In genomic region chr21:45347048-45347711, GRCh38 we compare ENCODE assay signal across 1 cellular context.
TF ChIP-seq lines count a peak whose summit lies in the region.

No MANE protein-coding gene starts in this region.

TF ChIP-seq in GM23338, 12 proteins besides CTCF, POLR2A, EP300 and RAD21 (continued from another document):
- TF ChIP-seq REST (IDR thresholded peaks at IDR 0.05; ENCODE audit: unreplicated experiment) (no peak), EZH2phosphoT487 (IDR thresholded peaks at IDR 0.05; ENCODE audit: unreplicated experiment) (no peak), CREB1 (CRISPR knock-in tag; IDR thresholded peaks at IDR 0.05; ENCODE audit: low read depth) (no peak), ZNF114 (CRISPR knock-in tag; IDR thresholded peaks at IDR 0.05) (no peak), ZNF462 (CRISPR knock-in tag; IDR thresholded peaks at IDR 0.05) (no peak), ZNF331 (CRISPR knock-in tag; IDR thresholded peaks at IDR 0.05; ENCODE audit: low read depth) (no peak), JUNB (IDR thresholded peaks at IDR 0.05; ENCODE audit: unreplicated experiment) (no peak), STAT1 (IDR thresholded peaks at IDR 0.05; ENCODE audit: unreplicated experiment) (no peak), POLR2AphosphoS5 (IDR thresholded peaks at IDR 0.05; ENCODE audit: low read depth) (no peak), ETS1 (IDR thresholded peaks at IDR 0.05) (no peak), EZH2 (IDR thresholded peaks at IDR 0.05; ENCODE audit: low read depth, unreplicated experiment) (no peak)
TF ChIP-seq in GM23338: peak in this region for 0.
